In genomic region chr4:154720123-154720522, GRCh38 we compare ENCODE assay signal across 12 cellular contexts. TPM values are rescaled to one million over a fixed set of nuclear protein-coding genes. Genes with fewer than 3 reads are reported as not detected.
A peak's percentile ranks its signal among the peaks of the same experiment; 100 is the strongest.
DNase-seq lines count a peak whose midpoint lies in the region; ATAC-seq and TF ChIP-seq lines count a peak whose summit lies in the region.
"Had no signal": no experiment of that assay in that cellular context is flagged by ENCODE, and none has a peak within 500 bp of the region (broad histone marks: within the 10 kb centered on the region; RNA-seq: fewer than 3 reads in every experiment).

No MANE protein-coding gene starts in this region.

- no peaks in the 10 kb centered on the region for H3K4me1 Mint-ChIP-seq in activated CD8-positive, alpha-beta T cell treated with anti-CD3 and anti-CD28 coated beads for 36 hours (ENCODE audit: low read depth)
- peaks cover 5% of the 10 kb centered on the region for H3K4me1 Mint-ChIP-seq in activated CD8-positive, alpha-beta T cell treated with anti-CD3 and anti-CD28 coated beads, Interleukin-2, amount 10 ng/mL, durations not matched to agents 7 days and 5 days (ENCODE audit: low read depth)
- peaks cover 15% of the 10 kb centered on the region for H3K4me1 Mint-ChIP-seq in activated T-helper 2 cell treated with anti-CD3 and anti-CD28 coated beads, Interferon-gamma antibody, Interleukin-2, Interleukin-4, amounts not matched to agents 10 μg/mL and 5 μg/mL and 100 μg/mL, durations not matched to agents 14 hours and 24 hours and 36 hours (ENCODE audit: low read depth)

- no peak overlapping the region for H2BK15ac ChIP-seq in mesendoderm (replicated peaks; ENCODE audit: low read depth)

- peaks cover 7% of the 10 kb centered on the region for H3K4me1 ChIP-seq in mesendoderm (ENCODE audit: control insufficient read depth, low read depth, low read length)
- H3K4me1 ChIP-seq: colonic mucosa had no signal

- no peak overlapping the region for H3K27ac Mint-ChIP-seq in activated CD8-positive, alpha-beta T cell treated with anti-CD3 and anti-CD28 coated beads for 36 hours
- H3K27ac Mint-ChIP-seq in activated CD8-positive, alpha-beta T cell treated with anti-CD3 and anti-CD28 coated beads, Interleukin-2, amount 10 ng/mL, durations not matched to agents 7 days and 5 days: no peak overlapping the region
- no peak overlapping the region for H3K27ac Mint-ChIP-seq in activated T-helper 2 cell treated with anti-CD3 and anti-CD28 coated beads, Interferon-gamma antibody, Interleukin-2, Interleukin-4, amounts not matched to agents 10 μg/mL and 5 μg/mL and 100 μg/mL, durations not matched to agents 14 hours and 24 hours and 36 hours

- no peaks in the 10 kb centered on the region for H3K36me3 Mint-ChIP-seq in activated CD8-positive, alpha-beta T cell treated with anti-CD3 and anti-CD28 coated beads for 36 hours (ENCODE audit: low read depth)
- no peaks in the 10 kb centered on the region for H3K36me3 Mint-ChIP-seq in activated CD8-positive, alpha-beta T cell treated with anti-CD3 and anti-CD28 coated beads, Interleukin-2, amount 10 ng/mL, durations not matched to agents 7 days and 5 days (ENCODE audit: low read depth)
- no peaks in the 10 kb centered on the region for H3K36me3 Mint-ChIP-seq in activated T-helper 2 cell treated with anti-CD3 and anti-CD28 coated beads, Interferon-gamma antibody, Interleukin-2, Interleukin-4, amounts not matched to agents 10 μg/mL and 5 μg/mL and 100 μg/mL, durations not matched to agents 14 hours and 24 hours and 36 hours (ENCODE audit: low read depth)

- no peak overlapping the region for H2BK120ac ChIP-seq in mesendoderm (ENCODE audit: low read depth, low read length)

- no peak overlapping the region for H3K4me3 ChIP-seq in mesendoderm (ENCODE audit: low read length)
- H3K4me3 ChIP-seq: colonic mucosa had no signal

- H3K9ac ChIP-seq in mesendoderm (ENCODE audit: low read length): no peak overlapping the region

- H3K56ac ChIP-seq in mesendoderm (ENCODE audit: low read length): no peak overlapping the region

- no peak overlapping the region for H3K4ac ChIP-seq in mesendoderm (ENCODE audit: low read depth, low read length)

- H3K79me2 ChIP-seq in mesendoderm (ENCODE audit: control insufficient read depth, insufficient read depth, low read length): no peaks in the 10 kb centered on the region

- DNase-seq in activated CD8-positive, alpha-beta T cell treated with anti-CD3 and anti-CD28 coated beads for 36 hours: peak; percentile 8
- DNase-seq in activated CD8-positive, alpha-beta T cell treated with anti-CD3 and anti-CD28 coated beads, Interleukin-2, amount 10 ng/mL, durations not matched to agents 7 days and 5 days: no peak
- DNase-seq in mesendoderm (peak; percentile 25), nucleus accumbens (lab: John Stamatoyannopoulos, UW) (no peak)
- DNase-seq in stimulated activated CD4-positive, alpha-beta T cell treated with anti-CD3 and anti-CD28 coated beads, Interleukin-15, amount 100 ng/mL, for 24 hours: no peak
- DNase-seq in activated T-helper 2 cell treated with anti-CD3 and anti-CD28 coated beads, Interferon-gamma antibody, Interleukin-2, Interleukin-4, amounts not matched to agents 10 μg/mL and 5 μg/mL and 100 μg/mL, durations not matched to agents 14 hours and 24 hours and 36 hours (ENCODE audit: low spot score): no peak
- DNase-seq: colonic mucosa; NCI-H146; stimulated activated CD4-positive, alpha-beta T cell treated with anti-CD3 and anti-CD28 coated beads, Interleukin-4, amount 100 ng/mL, for 4 hours had no signal

- no peaks in the 10 kb centered on the region for H3K36me3 ChIP-seq in mesendoderm (ENCODE audit: control insufficient read depth, insufficient read depth, low read length)
- H3K36me3 ChIP-seq: colonic mucosa had no signal

- no peaks in the 10 kb centered on the region for H3K79me1 ChIP-seq in mesendoderm (ENCODE audit: low read length)

- H3K4me2 ChIP-seq in mesendoderm (ENCODE audit: low read length): no peak overlapping the region

- peaks cover 8% of the 10 kb centered on the region for H3K27me3 Mint-ChIP-seq in activated CD8-positive, alpha-beta T cell treated with anti-CD3 and anti-CD28 coated beads for 36 hours
- peaks cover 7% of the 10 kb centered on the region for H3K27me3 Mint-ChIP-seq in activated CD8-positive, alpha-beta T cell treated with anti-CD3 and anti-CD28 coated beads, Interleukin-2, amount 10 ng/mL, durations not matched to agents 7 days and 5 days (ENCODE audit: low read depth)
- H3K27me3 Mint-ChIP-seq in activated T-helper 2 cell treated with anti-CD3 and anti-CD28 coated beads, Interferon-gamma antibody, Interleukin-2, Interleukin-4, amounts not matched to agents 10 μg/mL and 5 μg/mL and 100 μg/mL, durations not matched to agents 14 hours and 24 hours and 36 hours (ENCODE audit: low read depth): peaks cover 9% of the 10 kb centered on the region

- no peak overlapping the region for H3K23ac ChIP-seq in mesendoderm (ENCODE audit: low read length)

- H2AK5ac ChIP-seq in mesendoderm (ENCODE audit: low read length): no peak overlapping the region

- no peak overlapping the region for H4K8ac ChIP-seq in mesendoderm (ENCODE audit: low read depth, low read length)

- no peak overlapping the region for H3K27ac ChIP-seq in mesendoderm (ENCODE audit: low read depth, low read length)
- H3K27ac ChIP-seq: colonic mucosa had no signal

- POLR2A ChIA-PET in activated CD8-positive, alpha-beta T cell treated with anti-CD3 and anti-CD28 coated beads for 36 hours (lab: Charles Lee): no interaction called here
- POLR2A ChIA-PET in activated CD8-positive, alpha-beta T cell treated with anti-CD3 and anti-CD28 coated beads, Interleukin-2, amount 10 ng/mL, durations not matched to agents 7 days and 5 days (lab: Charles Lee): no interaction called here

- no peak for TF ChIP-seq CTCF in activated CD8-positive, alpha-beta T cell treated with anti-CD3 and anti-CD28 coated beads for 36 hours (IDR thresholded peaks at IDR 0.05)

- CTCF ChIA-PET in activated CD8-positive, alpha-beta T cell treated with anti-CD3 and anti-CD28 coated beads for 36 hours (lab: Charles Lee): no interaction called here
- CTCF ChIA-PET in activated CD8-positive, alpha-beta T cell treated with anti-CD3 and anti-CD28 coated beads, Interleukin-2, amount 10 ng/mL, durations not matched to agents 7 days and 5 days (lab: Charles Lee): no interaction called here

- no peak overlapping the region for H3K18ac ChIP-seq in mesendoderm (ENCODE audit: low read length)

- H2BK5ac ChIP-seq in mesendoderm (ENCODE audit: low read length): no peak overlapping the region

- H3K27me3 ChIP-seq in mesendoderm (ENCODE audit: insufficient read depth, low read length, poor library complexity): no peaks in the 10 kb centered on the region
- H3K27me3 ChIP-seq: colonic mucosa had no signal

- intact Hi-C loops in activated CD8-positive, alpha-beta T cell treated with anti-CD3 and anti-CD28 coated beads for 36 hours (cut with micrococcal nuclease): no loop called here
- intact Hi-C loops in activated T-helper 2 cell treated with anti-CD3 and anti-CD28 coated beads, Interferon-gamma antibody, Interleukin-2, Interleukin-4, amounts not matched to agents 10 μg/mL and 5 μg/mL and 100 μg/mL, durations not matched to agents 14 hours and 24 hours and 36 hours (cut with micrococcal nuclease): no loop called here

- H4K5ac ChIP-seq in mesendoderm (ENCODE audit: low read length): no peak overlapping the region

- no CpG with 5 or more reads among the region's 2 CpGs for WGBS in mesendoderm (ENCODE audit: extremely low coverage, insufficient coverage, low lambda C conversion rate)

- H3K4me3 Mint-ChIP-seq in activated CD8-positive, alpha-beta T cell treated with anti-CD3 and anti-CD28 coated beads for 36 hours: no peak overlapping the region
- no peak overlapping the region for H3K4me3 Mint-ChIP-seq in activated CD8-positive, alpha-beta T cell treated with anti-CD3 and anti-CD28 coated beads, Interleukin-2, amount 10 ng/mL, durations not matched to agents 7 days and 5 days
- H3K4me3 Mint-ChIP-seq in activated T-helper 2 cell treated with anti-CD3 and anti-CD28 coated beads, Interferon-gamma antibody, Interleukin-2, Interleukin-4, amounts not matched to agents 10 μg/mL and 5 μg/mL and 100 μg/mL, durations not matched to agents 14 hours and 24 hours and 36 hours (ENCODE audit: low read depth): no peak overlapping the region

- peak; percentile 87 for ATAC-seq in activated CD8-positive, alpha-beta T cell treated with anti-CD3 and anti-CD28 coated beads for 36 hours
- no peak for ATAC-seq in activated CD8-positive, alpha-beta T cell treated with anti-CD3 and anti-CD28 coated beads, Interleukin-2, amount 10 ng/mL, durations not matched to agents 7 days and 5 days
- peak; percentile 50 for ATAC-seq in HG02798 (IDR thresholded peaks at IDR 0.05; ENCODE audit: poor library complexity, unreplicated experiment)
- ATAC-seq in HG03521 (IDR thresholded peaks at IDR 0.05; ENCODE audit: unreplicated experiment): peak; percentile 54
- ATAC-seq: Panc1 had no signal

- no peaks in the 10 kb centered on the region for H3K9me3 Mint-ChIP-seq in activated CD8-positive, alpha-beta T cell treated with anti-CD3 and anti-CD28 coated beads for 36 hours
- no peaks in the 10 kb centered on the region for H3K9me3 Mint-ChIP-seq in activated CD8-positive, alpha-beta T cell treated with anti-CD3 and anti-CD28 coated beads, Interleukin-2, amount 10 ng/mL, durations not matched to agents 7 days and 5 days (ENCODE audit: insufficient read depth)
- no peaks in the 10 kb centered on the region for H3K9me3 Mint-ChIP-seq in activated T-helper 2 cell treated with anti-CD3 and anti-CD28 coated beads, Interferon-gamma antibody, Interleukin-2, Interleukin-4, amounts not matched to agents 10 μg/mL and 5 μg/mL and 100 μg/mL, durations not matched to agents 14 hours and 24 hours and 36 hours

RNA-seq across cellular contexts. Expression of gene LRAT, which starts 23.7 kb away (rescaled TPM):
- total RNA-seq in activated CD8-positive, alpha-beta T cell treated with anti-CD3 and anti-CD28 coated beads for 36 hours: not detected
- total RNA-seq in activated CD8-positive, alpha-beta T cell treated with anti-CD3 and anti-CD28 coated beads, Interleukin-2, amount 10 ng/mL, durations not matched to agents 7 days and 5 days: not detected
- polyA plus RNA-seq in mesendoderm (2013, experiment 1 of 2): 1.5 TPM
- polyA plus RNA-seq in mesendoderm (2013, experiment 2 of 2): 1.4 TPM
- 0.07 TPM in 1 of 2 replicates, not detected in the other for total RNA-seq in activated T-helper 2 cell treated with anti-CD3 and anti-CD28 coated beads, Interferon-gamma antibody, Interleukin-2, Interleukin-4, amounts not matched to agents 10 μg/mL and 5 μg/mL and 100 μg/mL, durations not matched to agents 14 hours and 24 hours and 36 hours

Comparison
In these comparisons a context has a peak if more than half of its experiments do, and no peak if none do; other contexts are left out.
1. DNase-seq: peak in activated CD8-positive, alpha-beta T cell treated with anti-CD3 and anti-CD28 coated beads for 36 hours (single experiment) and mesendoderm (single experiment); none in activated CD8-positive, alpha-beta T cell treated with anti-CD3 and anti-CD28 coated beads, Interleukin-2, amount 10 ng/mL, durations not matched to agents 7 days and 5 days (single experiment), stimulated activated CD4-positive, alpha-beta T cell treated with anti-CD3 and anti-CD28 coated beads, Interleukin-15, amount 100 ng/mL, for 24 hours (single experiment), activated T-helper 2 cell treated with anti-CD3 and anti-CD28 coated beads, Interferon-gamma antibody, Interleukin-2, Interleukin-4, amounts not matched to agents 10 μg/mL and 5 μg/mL and 100 μg/mL, durations not matched to agents 14 hours and 24 hours and 36 hours (single experiment) and nucleus accumbens (0 of 56).